ENCODE assay signal across 22 cellular contexts in genomic region chr2:38215993-38216392, GRCh38.
DNase-seq lines count a peak whose midpoint lies in the region; ATAC-seq, FAIRE-seq and TF ChIP-seq lines count a peak whose summit lies in the region.
"Had no signal": no experiment of that assay in that cellular context is flagged by ENCODE, and none has a peak within 500 bp of the region (broad histone marks: within the 10 kb centered on the region; RNA-seq: fewer than 3 reads in every experiment).

No MANE protein-coding gene starts in this region.

- no peak overlapping the region for H3K27ac Mint-ChIP-seq in endothelial cell (ENCODE audit: unreplicated experiment)
- H3K27ac Mint-ChIP-seq: activated naive CD4-positive, alpha-beta T cell treated with anti-CD3 and anti-CD28 coated beads, Interleukin-2, amount 50 U/mL, for 24 hours; B cell had no signal

- DNase-seq in GM04503 (ENCODE audit: low read depth), result peak; percentile 20
- DNase-seq in OCI-M1 (lab: John Stamatoyannopoulos, UW), result peak; percentile 3
- peak; percentile 63 for DNase-seq in choroid plexus epithelial cell (ENCODE audit: low read depth)
- DNase-seq in iris pigment epithelial cell (ENCODE audit: low read depth), result peak; percentile 65
- DNase-seq in frontal cortex (ENCODE audit: low spot score in 2 of 2), result no peak
- no peak for DNase-seq in endothelial cell (ENCODE audit: low spot score)
- DNase-seq: activated CD4-positive, alpha-beta T cell treated with anti-CD3 and anti-CD28 coated beads for 1 hour; cortex of kidney; NCI-H1436 treated with DMSO at 0.1 percent for 48 hours; NK-92 treated with Interleukin-12 subunit alpha and Interleukin-12 subunit beta, amount 100 ng/mL, for 24 hours; sigmoid colon; stimulated activated naive CD4-positive, alpha-beta T cell treated with Interleukin-2 at 50 U/mL for 16 hours; SW 1271; thyroid gland had no signal

- H3K4me1 Mint-ChIP-seq in endothelial cell (ENCODE audit: unreplicated experiment), result peaks cover 23% of the 10 kb centered on the region
- H3K4me1 Mint-ChIP-seq: B cell had no signal

- no peak for TF ChIP-seq CTCF in choroid plexus epithelial cell (conservative IDR thresholded peaks at IDR 0.05; ENCODE audit: low read depth, low read length)
- no peak for TF ChIP-seq CTCF in endothelial cell (IDR thresholded peaks at IDR 0.05; ENCODE audit: unreplicated experiment)

- H3K4me3 ChIP-seq in choroid plexus epithelial cell (ENCODE audit: low read depth, low read length), result no peak overlapping the region
- H3K4me3 ChIP-seq: sigmoid colon, thyroid gland had no signal

- H3K9me3 Mint-ChIP-seq in endothelial cell (ENCODE audit: unreplicated experiment), result no peaks in the 10 kb centered on the region
- H3K9me3 Mint-ChIP-seq: activated naive CD4-positive, alpha-beta T cell treated with anti-CD3 and anti-CD28 coated beads, Interleukin-2, amount 50 U/mL, for 24 hours had no signal

- H3K4me3 Mint-ChIP-seq in endothelial cell (ENCODE audit: unreplicated experiment), result no peak overlapping the region
- H3K4me3 Mint-ChIP-seq: activated naive CD4-positive, alpha-beta T cell treated with anti-CD3 and anti-CD28 coated beads, Interleukin-2, amount 50 U/mL, for 24 hours; B cell; brain had no signal

- H3K27me3 Mint-ChIP-seq in endothelial cell (ENCODE audit: unreplicated experiment), result peaks cover 10% of the 10 kb centered on the region

- FAIRE-seq in frontal cortex (lab: Jason Lieb, UNC), result no peak
- FAIRE-seq: GM18507, H54, islet of Langerhans had no signal

- H3K36me3 Mint-ChIP-seq in endothelial cell (ENCODE audit: low read depth, unreplicated experiment), result no peaks in the 10 kb centered on the region
- H3K36me3 Mint-ChIP-seq: brain had no signal

- ATAC-seq in GM19328 (IDR thresholded peaks at IDR 0.05; ENCODE audit: unreplicated experiment) (no peak), GM18517 (IDR thresholded peaks at IDR 0.05; ENCODE audit: unreplicated experiment) (no peak)

Comparison
In these comparisons a context has a peak if more than half of its experiments do, and no peak if none do; other contexts are left out.
1. DNase-seq: peak in GM04503 (single experiment), OCI-M1 (single experiment), choroid plexus epithelial cell (single experiment) and iris pigment epithelial cell (single experiment); none in frontal cortex (0 of 2) and endothelial cell (single experiment).